ENCODE assay signal across 8 cellular contexts in genomic region chr6:41767112-41767946, GRCh38. TPM values are rescaled to one million over a fixed set of nuclear protein-coding genes. Genes with fewer than 3 reads are reported as not detected.
A peak's percentile ranks its signal among the peaks of the same experiment; 100 is the strongest.
DNase-seq lines count a peak whose midpoint lies in the region; ATAC-seq and TF ChIP-seq lines count a peak whose summit lies in the region.
"Had no signal": no experiment of that assay in that cellular context is flagged by ENCODE, and none has a peak within 500 bp of the region (broad histone marks: within the 10 kb centered on the region; RNA-seq: fewer than 3 reads in every experiment).

No MANE protein-coding gene starts in this region.

- no peak overlapping the region for H3K27ac ChIP-seq in HCT116 (ENCODE audit: low read depth, low read length)
- H3K27ac ChIP-seq in foreskin keratinocyte: no peak overlapping the region
- H3K27ac ChIP-seq in spleen: peak overlapping the region; percentile 27 to 84 (median 76)

- RAD21 ChIA-PET in HCT116 (lab: Charles Lee; ENCODE audit: low non-redundant PET in 1 of 2, low total read pairs in 2 of 2, uncharacterized antibody in 2 of 2, unreplicated experiment in 2 of 2): no interaction called here

- BruUV-seq in HCT116 (replicated peaks; lab: Mats Ljungman, UMichigan): no TSS peak

- H3K36me3 ChIP-seq in HCT116 (ENCODE audit: control insufficient read depth in 1 of 2, insufficient read depth in 2 of 2, low read length in 2 of 2) (peaks cover 0 to 5% of the 10 kb centered on the region in 2 experiments; a peak in 1 of 4 replicates), spleen (peaks cover 0 to 35% (median 23%) of the 10 kb centered on the region in 6 donors)

- intact Hi-C loops in HCT116 (cut with micrococcal nuclease): no loop called here
- intact Hi-C loops in spleen (cut with DNase I; ENCODE audit: low total_unique reads): no loop called here

- no peak for TF ChIP-seq CTCF in HCT116 (IDR thresholded peaks at IDR 0.05 in 2 of 3, conservative IDR thresholded peaks at IDR 0.05 in 1 of 3; ENCODE audit: borderline replicate concordance in 1 of 3, insufficient read depth in 1 of 3, low read depth in 2 of 3, low read length in 2 of 3)
- no peak for TF ChIP-seq CTCF in foreskin keratinocyte (conservative IDR thresholded peaks at IDR 0.05)
- no peak for TF ChIP-seq CTCF in spleen (IDR thresholded peaks at IDR 0.05 in 8 of 11, conservative IDR thresholded peaks at IDR 0.05 in 3 of 11)

- TF ChIP-seq POLR2A in HCT116 (IDR thresholded peaks at IDR 0.05; ENCODE audit: borderline replicate concordance, extremely low read depth, insufficient read depth, insufficient read length) (no peak), spleen (IDR thresholded peaks at IDR 0.05) (no peak)

- no peak for DNase-seq in HCT116 (ENCODE audit: low read depth, low spot score)
- peak; percentile 60 for DNase-seq in SK-N-DZ (ENCODE audit: low spot score)
- DNase-seq in foreskin keratinocyte: peak; percentile 63 to 84
- no peak for DNase-seq in spleen
- no peak for DNase-seq in central memory CD4-positive, alpha-beta T cell
- no peak for DNase-seq in activated CD4-positive, CD25-positive, alpha-beta regulatory T cell treated with anti-CD3 and anti-CD28 coated beads, Interleukin-2, amount 50 U/mL, for 72 hours
- no peak for DNase-seq in stimulated activated CD4-positive, alpha-beta T cell treated with anti-CD3 and anti-CD28 coated beads, Interleukin-4, amount 100 ng/mL, for 4 hours
- DNase-seq: activated CD4-positive, alpha-beta T cell treated with anti-CD3 and anti-CD28 coated beads, Interleukin-2, amount 10 ng/mL, durations not matched to agents 7 days and 5 days had no signal

- TF ChIP-seq RAD21 in HCT116 (IDR thresholded peaks at IDR 0.05; ENCODE audit: low read depth): no peak

- H3K9me3 ChIP-seq in HCT116 (ENCODE audit: control insufficient read depth in 1 of 2, insufficient read depth in 1 of 2, low read depth in 1 of 2, low read length in 2 of 2) (no peaks in the 10 kb centered on the region), spleen (no peaks in the 10 kb centered on the region)

- WGBS in spleen, 5 donors: 36 to 60% (median 57%) methylated on average over 14 to 15 of the region's 15 CpGs

- POLR2A ChIA-PET in HCT116 (lab: Charles Lee): no interaction called here

- no peaks in the 10 kb centered on the region for H4K20me1 ChIP-seq in HCT116 (ENCODE audit: insufficient read depth)

- ATAC-seq in HCT116: peak; percentile 58
- peak; percentile 90 for ATAC-seq in foreskin keratinocyte

- H3K9me2 ChIP-seq in HCT116 (ENCODE audit: insufficient read depth): no peaks in the 10 kb centered on the region

- no peak overlapping the region for H3K4me3 ChIP-seq in HCT116 (replicated peaks in 1 of 2; ENCODE audit: low read depth in 1 of 2, low read length in 2 of 2)
- no peak overlapping the region for H3K4me3 ChIP-seq in spleen

- no peak overlapping the region for H3K4me2 ChIP-seq in HCT116 (ENCODE audit: low read length)

- peaks cover 8 to 21% of the 10 kb centered on the region in 2 experiments; a peak in 3 of 4 replicates for H3K4me1 ChIP-seq in HCT116 (ENCODE audit: control insufficient read depth in 1 of 2, insufficient read depth in 2 of 2, low read length in 2 of 2)
- H3K4me1 ChIP-seq in foreskin keratinocyte: peaks cover 12% of the 10 kb centered on the region
- peaks cover 0 to 38% (median 10%) of the 10 kb centered on the region in 6 donors for H3K4me1 ChIP-seq in spleen

- H2AFZ ChIP-seq in HCT116 (ENCODE audit: low read depth, low read length, poor library complexity, severe bottlenecking): no peak overlapping the region

- H3K27me3 ChIP-seq in HCT116 (ENCODE audit: insufficient read depth, low read length) (no peaks in the 10 kb centered on the region), foreskin keratinocyte (no peaks in the 10 kb centered on the region), spleen (replicated peaks in 1 of 7) (no peaks in the 10 kb centered on the region)

- no peaks in the 10 kb centered on the region for H3K79me2 ChIP-seq in HCT116 (ENCODE audit: insufficient read depth, low read length)

- CTCF ChIA-PET in HCT116 (lab: Charles Lee): interaction anchor here (0.6 kb wide), 1 partner anchor 52 kb away, joined by 4 read pairs; no protein-coding TSS in a partner anchor

- H3K9ac ChIP-seq in HCT116 (ENCODE audit: low read length): no peak overlapping the region

TF ChIP-seq in HCT116, 20 proteins besides CTCF, POLR2A, EP300 and RAD21 (continues in another document):
- TF ChIP-seq CEBPB (IDR thresholded peaks at IDR 0.05; ENCODE audit: low read depth) (no peak), ATF3 (IDR thresholded peaks at IDR 0.05) (no peak), MAX (IDR thresholded peaks at IDR 0.05) (no peak), EZH2phosphoT487 (IDR thresholded peaks at IDR 0.05; ENCODE audit: borderline replicate concordance) (no peak), EGR1 (IDR thresholded peaks at IDR 0.05; ENCODE audit: low read depth) (no peak), SP1 (IDR thresholded peaks at IDR 0.05; ENCODE audit: low read depth) (no peak), TCF7L2 (IDR thresholded peaks at IDR 0.05; ENCODE audit: borderline replicate concordance, extremely low read depth, insufficient read depth, insufficient read length) (no peak), EZH2 (IDR thresholded peaks at IDR 0.05) (no peak), YY1 (IDR thresholded peaks at IDR 0.05; ENCODE audit: extremely low read depth, insufficient replicate concordance, low read depth, low read length) (no peak), SIN3A (IDR thresholded peaks at IDR 0.05; ENCODE audit: low read depth) (no peak), JUND (IDR thresholded peaks at IDR 0.05) (no peak)

RNA-seq across cellular contexts. Expression of gene FRS3, which starts 12.4 kb away (rescaled TPM):
- 5.9 TPM for total RNA-seq in HCT116 (2021; ENCODE audit: unreplicated experiment)
- polyA plus RNA-seq in HCT116 (2012): 6.3 TPM in 2 replicates
- polyA plus RNA-seq in SK-N-DZ (2014; cell fraction: cytosol; rRNA removed): 7.3 and 8.2 TPM in 2 replicates
- polyA plus RNA-seq in SK-N-DZ (2014; cell fraction: nucleus; rRNA removed): 5.9 and 7.1 TPM in 2 replicates
- total RNA-seq in foreskin keratinocyte: 2.2 and 2.6 TPM in 2 replicates
- polyA plus RNA-seq in foreskin keratinocyte: 2.7 and 2.8 TPM in 2 replicates
- total RNA-seq in spleen: 1 to 10 TPM; 3.7 to 7.3 (median 6.3) TPM
- 1 to 10 TPM; 2.6 to 6.2 (median 4.8) TPM for polyA plus RNA-seq in spleen

RNA-seq across cellular contexts. Expression of gene PRICKLE4, which starts 13.3 kb away (rescaled TPM):
- total RNA-seq in HCT116 (2021; ENCODE audit: unreplicated experiment) (2.9 TPM), foreskin keratinocyte (0.42 and 0.61 TPM in 2 replicates), spleen (10 to 100 TPM in 5 of 7 donors, 1 to 10 TPM in 2; 5.4 to 32.8 (median 14.2) TPM)
- polyA plus RNA-seq in HCT116 (2012): 0.73 and 0.99 TPM in 2 replicates
- polyA plus RNA-seq in SK-N-DZ (2014; cell fraction: cytosol; rRNA removed): 0.38 and 1.7 TPM in 2 replicates
- polyA plus RNA-seq in SK-N-DZ (2014; cell fraction: nucleus; rRNA removed): 18.8 and 21.0 TPM in 2 replicates
- polyA plus RNA-seq in foreskin keratinocyte (0.18 and 0.55 TPM in 2 replicates), spleen (1 to 10 TPM in 1 of 3 donors, under 1 TPM in 2; 0.41 to 5.3 (median 0.61) TPM)
- total RNA-seq: activated CD4-positive, alpha-beta T cell treated with anti-CD3 and anti-CD28 coated beads, Interleukin-2, amount 10 ng/mL, durations not matched to agents 7 days and 5 days had no signal

RNA-seq across cellular contexts. Expression of gene PGC, which starts 20.1 kb away (rescaled TPM):
- 1.2 TPM for total RNA-seq in HCT116 (2021; ENCODE audit: unreplicated experiment)
- polyA plus RNA-seq in HCT116 (2012): 0.06 TPM in 1 of 2 replicates, not detected in the other
- not detected in 2 replicates for polyA plus RNA-seq in SK-N-DZ (2014; cell fraction: cytosol; rRNA removed)
- polyA plus RNA-seq in SK-N-DZ (2014; cell fraction: nucleus; rRNA removed): not detected in 2 replicates
- total RNA-seq in foreskin keratinocyte: not detected in 2 replicates
- not detected in 2 replicates for polyA plus RNA-seq in foreskin keratinocyte
- total RNA-seq in spleen: not detected
- polyA plus RNA-seq in spleen: under 1 TPM; 0.26 to 0.74 (median 0.48) TPM
- total RNA-seq: activated CD4-positive, alpha-beta T cell treated with anti-CD3 and anti-CD28 coated beads, Interleukin-2, amount 10 ng/mL, durations not matched to agents 7 days and 5 days had no signal

RNA-seq across cellular contexts. Expression of gene TOMM6, which starts 20.2 kb away (rescaled TPM):
- total RNA-seq in HCT116 (2021; ENCODE audit: unreplicated experiment): 292 TPM
- polyA plus RNA-seq in HCT116 (2012): 171 and 250 TPM in 2 replicates
- polyA plus RNA-seq in SK-N-DZ (2014; cell fraction: cytosol; rRNA removed): 262 and 269 TPM in 2 replicates
- polyA plus RNA-seq in SK-N-DZ (2014; cell fraction: nucleus; rRNA removed): 116 and 149 TPM in 2 replicates
- total RNA-seq in foreskin keratinocyte: 223 and 285 TPM in 2 replicates
- 453 and 519 TPM in 2 replicates for polyA plus RNA-seq in foreskin keratinocyte
- total RNA-seq in spleen: 100 to 1,000 TPM; 110 to 152 (median 135) TPM
- polyA plus RNA-seq in spleen: 100 to 1,000 TPM; 376 to 439 (median 430) TPM

RNA-seq across cellular contexts. Expression of gene TFEB, which starts 31.9 kb away (rescaled TPM):
- 4.8 TPM for total RNA-seq in HCT116 (2021; ENCODE audit: unreplicated experiment)
- polyA plus RNA-seq in HCT116 (2012): 4.1 and 5.5 TPM in 2 replicates
- 3.0 and 3.2 TPM in 2 replicates for polyA plus RNA-seq in SK-N-DZ (2014; cell fraction: cytosol; rRNA removed)
- 2.7 and 2.8 TPM in 2 replicates for polyA plus RNA-seq in SK-N-DZ (2014; cell fraction: nucleus; rRNA removed)
- total RNA-seq in foreskin keratinocyte: 3.1 and 3.6 TPM in 2 replicates
- polyA plus RNA-seq in foreskin keratinocyte: 4.3 and 5.3 TPM in 2 replicates
- 10 to 100 TPM; 55.9 to 80.8 (median 75.3) TPM for total RNA-seq in spleen
- 100 to 1,000 TPM in 1 of 3 donors, 10 to 100 TPM in 2; 83.5 to 150 (median 97.4) TPM for polyA plus RNA-seq in spleen

Comparison
In these comparisons a context has a peak if more than half of its experiments do, and no peak if none do; other contexts are left out.
1. DNase-seq: peak in SK-N-DZ (single experiment) and foreskin keratinocyte (2 of 2); none in HCT116 (single experiment), spleen (single experiment), central memory CD4-positive, alpha-beta T cell (single experiment), activated CD4-positive, CD25-positive, alpha-beta regulatory T cell treated with anti-CD3 and anti-CD28 coated beads, Interleukin-2, amount 50 U/mL, for 72 hours (single experiment) and stimulated activated CD4-positive, alpha-beta T cell treated with anti-CD3 and anti-CD28 coated beads, Interleukin-4, amount 100 ng/mL, for 4 hours (0 of 2).
2. H3K27ac ChIP-seq: peak in spleen (8 of 8); none in HCT116 (single experiment) and foreskin keratinocyte (single experiment).